28 cellular contexts compared by ENCODE assay signal in the genomic region with DNA sequence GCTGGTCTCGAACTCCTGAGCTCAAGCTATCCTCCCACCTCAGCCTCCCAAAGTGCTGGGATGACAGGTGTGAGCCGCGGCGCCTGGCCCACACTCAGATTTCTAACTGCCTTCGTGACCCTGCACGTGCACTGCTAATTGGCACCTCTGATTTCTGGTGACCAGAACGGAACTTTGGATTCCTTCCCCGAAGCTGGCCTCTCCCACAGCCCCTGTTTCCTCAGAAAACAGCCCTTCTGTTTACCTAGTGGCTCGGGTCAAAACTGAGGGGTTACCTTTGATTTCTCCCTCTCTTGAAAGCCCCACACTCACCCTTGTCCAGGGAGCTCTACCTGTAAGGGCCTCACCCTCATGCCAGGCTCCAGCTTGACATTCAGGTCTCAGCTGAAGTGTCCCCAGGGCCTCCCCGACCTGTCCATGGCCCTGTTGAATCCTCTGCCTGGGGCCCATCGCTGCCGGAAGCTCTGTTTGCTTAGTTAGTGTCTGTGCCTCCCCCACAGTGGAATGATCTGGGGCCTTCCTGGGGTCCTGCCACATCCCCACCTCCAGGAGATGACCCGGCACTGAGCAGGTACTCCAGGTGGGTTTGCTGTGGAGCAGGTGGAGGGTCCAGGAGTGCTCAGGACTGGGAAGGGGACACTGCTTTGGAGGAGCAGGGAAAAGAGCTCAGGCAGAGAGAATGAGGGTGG. TPM values are rescaled to one million over a fixed set of nuclear protein-coding genes. Genes with fewer than 3 reads are reported as not detected.
"Had no signal": no experiment of that assay in that cellular context is flagged by ENCODE, and none has a peak within 500 bp of the region (broad histone marks: within the 10 kb centered on the region; RNA-seq: fewer than 3 reads in every experiment).

No MANE protein-coding gene starts in this region.

- H3K4me2 ChIP-seq: SK-N-SH had no signal

- H3K36me3 ChIP-seq: ascending aorta, Peyer's patch, SJCRH30 had no signal

- H3K4me3 ChIP-seq: ascending aorta, body of pancreas, Peyer's patch, SJCRH30 had no signal

- H3K9me3 ChIP-seq: ascending aorta, body of pancreas, Peyer's patch, SJCRH30, SK-N-SH had no signal

- H3K4me1 ChIP-seq: ascending aorta, Peyer's patch, SJCRH30 had no signal

- DNase-seq: activated B cell treated with CpG ODN at 0.5 μM for 24 hours; activated CD4-positive, alpha-beta T cell treated with anti-CD3 and anti-CD28 coated beads for 1 hour; activated CD4-positive, alpha-beta T cell treated with anti-CD3 and anti-CD28 coated beads, Interleukin-2, amount 10 ng/mL, durations not matched to agents 7 days and 5 days; activated CD8-positive, alpha-beta memory T cell treated with anti-CD3 and anti-CD28 coated beads for 24 hours; activated effector memory CD4-positive, alpha-beta T cell treated with anti-CD3 and anti-CD28 coated beads, Interleukin-2, amount 50 U/mL, for 16 hours; activated naive CD4-positive, alpha-beta T cell treated with Interleukin-2 at 50 U/mL for 16 hours; activated naive CD8-positive, alpha-beta T cell treated with anti-CD3 and anti-CD28 coated beads, Interleukin-2, amount 50 U/mL, for 24 hours; activated T-cell treated with anti-CD3 and anti-CD28 coated beads, Interleukin-2, amount 50 U/mL, for 4 hours; amniotic stem cell; body of pancreas; central memory CD4-positive, alpha-beta T cell; Kasumi-1; KBM-7; NCI-H1048; NCI-H2029; NCI-H2107; NCI-H510A treated with DMSO at 0.1 percent for 48 hours; NK-92 treated with Interleukin-12 subunit alpha and Interleukin-12 subunit beta, amount 100 ng/mL, for 24 hours; Peyer's patch; Right ventricle myocardium superior; T-helper 1 cell had no signal

- H3K9ac ChIP-seq: SK-N-SH had no signal

- H3K27me3 ChIP-seq: ascending aorta, body of pancreas, Peyer's patch, SJCRH30 had no signal

- H3K27ac ChIP-seq: ascending aorta, body of pancreas, Peyer's patch, RWPE1, SJCRH30 had no signal

- H3K9me2 ChIP-seq: SK-N-SH had no signal

- ATAC-seq: activated naive CD4-positive, alpha-beta T cell treated with anti-CD3 and anti-CD28 coated beads, Interleukin-2, amount 50 U/mL, for 72 hours; activated naive CD8-positive, alpha-beta T cell treated with anti-CD3 and anti-CD28 coated beads, Interleukin-2, amount 50 U/mL, for 24 hours; activated T-cell treated with anti-CD3 and anti-CD28 coated beads, Interleukin-2, amount 50 U/mL, for 4 hours had no signal

- FAIRE-seq: bronchial epithelial cell had no signal

RNA-seq across cellular contexts. Expression of a gene that starts 24.4 kb away (rescaled TPM):
- total RNA-seq: activated B cell treated with CpG ODN at 0.5 μM for 24 hours; activated CD4-positive, alpha-beta memory T cell treated with anti-CD3 and anti-CD28 coated beads for 36 hours; activated CD4-positive, alpha-beta T cell treated with anti-CD3 and anti-CD28 coated beads, Interleukin-2, amount 10 ng/mL, durations not matched to agents 7 days and 5 days; activated naive CD4-positive, alpha-beta T cell treated with anti-CD3 and anti-CD28 coated beads, Interleukin-2, amount 50 U/mL, for 72 hours; activated T-cell treated with anti-CD3 and anti-CD28 coated beads, Interleukin-2, amount 50 U/mL, for 4 hours; ascending aorta; body of pancreas; bronchial epithelial cell; Peyer's patch; Right ventricle myocardium superior; SJCRH30 had no signal
- polyA plus RNA-seq: SK-N-SH had no signal
